In genomic region chr3:43691120-43692002, GRCh38 we compare ENCODE assay signal across 8 cellular contexts. TPM values are rescaled to one million over a fixed set of nuclear protein-coding genes. Genes with fewer than 3 reads are reported as not detected.
DNase-seq lines count a peak whose midpoint lies in the region; ATAC-seq and TF ChIP-seq lines count a peak whose summit lies in the region.

No MANE protein-coding gene starts in this region.

- TF ChIP-seq CTCF in colonic mucosa (IDR thresholded peaks at IDR 0.05): no peak
- no peak for TF ChIP-seq CTCF in left lung (IDR thresholded peaks at IDR 0.05)

- H3K27ac ChIP-seq in colonic mucosa (peak overlapping the region; percentile 98), left lung (peak overlapping the region; percentile 97)

- H3K27me3 ChIP-seq in HAP-1 (ENCODE audit: low read depth) (no peaks in the 10 kb centered on the region), colonic mucosa (no peaks in the 10 kb centered on the region), left lung (no peaks in the 10 kb centered on the region)

- H3K4me1 ChIP-seq in HAP-1 (peaks cover 28% of the 10 kb centered on the region), colonic mucosa (peaks cover 10% of the 10 kb centered on the region), left lung (peaks cover 0 to 48% of the 10 kb centered on the region in 2 donors)

- in situ Hi-C loops in HAP-1 (cut with MboI; ENCODE audit: low sequenced_read_pairs): no loop called here

- no peaks in the 10 kb centered on the region for H3K9me3 ChIP-seq in HAP-1
- H3K9me3 ChIP-seq in colonic mucosa: no peaks in the 10 kb centered on the region
- no peaks in the 10 kb centered on the region for H3K9me3 ChIP-seq in left lung

- H3K4me3 ChIP-seq in GM08714 (ENCODE audit: low read length): peak overlapping the region; percentile 70
- H3K4me3 ChIP-seq in HAP-1: peak overlapping the region; percentile 49
- H3K4me3 ChIP-seq in colonic mucosa: peak overlapping the region; percentile 75
- H3K4me3 ChIP-seq in left lung: peak overlapping the region; percentile 66 to 88

- intact Hi-C loops in colonic mucosa (cut with DNase I) (no loop called here), left lung (cut with DNase I) (no loop called here)

- H3K9ac ChIP-seq in colonic mucosa (ENCODE audit: low read depth in 2 of 2, low read length in 2 of 2): peak overlapping the region; percentile 84 to 95

- DNase-seq in HAP-1 (ENCODE audit: low spot score in 2 of 2) (peak; percentile 62 to 87), NAMALWA (ENCODE audit: low spot score) (peak; percentile 43), colonic mucosa (peak; percentile 87), left lung (peak; percentile 84 to 93), OCI-M2 (lab: John Stamatoyannopoulos, UW; ENCODE audit: unreplicated experiment) (no peak)
- peak; percentile 41 for DNase-seq in stimulated activated CD4-positive, alpha-beta T cell treated with anti-CD3 and anti-CD28 coated beads, Interleukin-4, amount 100 ng/mL, for 1 hour

- H3K36me3 ChIP-seq in HAP-1 (replicated peaks) (no peaks in the 10 kb centered on the region), colonic mucosa (no peaks in the 10 kb centered on the region), left lung (no peaks in the 10 kb centered on the region)

- ATAC-seq in activated CD4-positive, CD25-positive, alpha-beta regulatory T cell treated with anti-CD3 and anti-CD28 coated beads, Interleukin-2, amount 50 U/mL, for 24 hours: peak; percentile 7 to 11
- ATAC-seq in left lung: peak; percentile 68

RNA-seq across cellular contexts. Expression of gene ABHD5, which starts 0.6 kb away (rescaled TPM):
- total RNA-seq in colonic mucosa (10 to 100 TPM; 24.0 to 25.2 TPM), left lung (10 to 100 TPM; 31.9 to 41.0 TPM)
